Comparison of ENCODE assay signal across 8 cellular contexts in the genomic region with DNA sequence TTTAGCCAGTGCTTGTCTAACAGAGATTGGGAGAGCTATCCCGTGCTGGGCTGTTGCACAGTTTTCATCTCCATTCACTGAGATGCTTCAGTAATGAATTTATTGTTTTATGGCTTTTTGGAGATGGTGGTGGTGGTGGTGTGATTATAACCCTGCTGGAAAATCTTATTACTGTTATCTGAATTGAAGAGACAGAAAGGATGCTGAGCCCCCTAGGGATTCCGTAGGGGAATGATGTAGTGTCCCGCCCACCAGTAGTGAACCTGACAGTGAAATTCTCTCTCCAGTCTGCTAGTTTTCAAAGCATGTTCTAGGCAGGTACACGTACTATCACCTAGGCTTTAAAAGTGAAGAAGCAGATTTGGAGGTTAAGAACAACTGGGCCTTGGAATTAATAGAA. TPM values are rescaled to one million over a fixed set of nuclear protein-coding genes. Genes with fewer than 3 reads are reported as not detected.
DNase-seq lines count a peak whose midpoint lies in the region; ATAC-seq lines count a peak whose summit lies in the region.

No MANE protein-coding gene starts in this region.

- H3K36me3 ChIP-seq in skeletal muscle satellite cell (ENCODE audit: insufficient read depth, low read length), result peaks cover 30% of the 10 kb centered on the region

- H3K4me1 ChIP-seq in skeletal muscle satellite cell (ENCODE audit: control insufficient read depth, insufficient read depth, low read length), result peaks cover 51% of the 10 kb centered on the region

- DNase-seq in NCI-H1694 treated with DMSO at 0.1 percent for 48 hours (lab: John Stamatoyannopoulos, UW) (peak; percentile 35), NCI-H1694 (lab: John Stamatoyannopoulos, UW) (no peak), RPMI7951 (ENCODE audit: low read depth) (peak; percentile 24), fibroblast of peridontal ligament (ENCODE audit: extremely low read depth) (peak; percentile 43), middle frontal gyrus (ENCODE audit: extremely low spot score, low spot score) (no peak), RPMI8226 (no peak)

- ATAC-seq in HG03378 (IDR thresholded peaks at IDR 0.05; ENCODE audit: unreplicated experiment), result no peak

- no peaks in the 10 kb centered on the region for H3K27me3 ChIP-seq in skeletal muscle satellite cell (ENCODE audit: control insufficient read depth, insufficient read depth, low read length)

- H3K4me3 ChIP-seq in skeletal muscle satellite cell (ENCODE audit: low read length), result peak overlapping the region; percentile 84

- peak overlapping the region; percentile 90 for H3K4me2 ChIP-seq in skeletal muscle satellite cell (ENCODE audit: low read length)

- no peaks in the 10 kb centered on the region for H3K9me3 ChIP-seq in skeletal muscle satellite cell (replicated peaks; ENCODE audit: low read length)

- H3K9ac ChIP-seq in skeletal muscle satellite cell (ENCODE audit: low read depth, low read length), result peak overlapping the region; percentile 97

RNA-seq across cellular contexts. Expression of gene RAI14, which starts 1.9 kb away (rescaled TPM):
- 31.3 and 36.8 TPM in 2 replicates for total RNA-seq in RPMI7951 (2014; rRNA removed; shearing (Covaris generic))
- 150 and 176 TPM in 2 replicates for total RNA-seq in skeletal muscle satellite cell (2012; rRNA removed)

Comparison
In these comparisons a context has a peak if more than half of its experiments do, and no peak if none do; other contexts are left out.
1. DNase-seq: peak in NCI-H1694 treated with DMSO at 0.1 percent for 48 hours (single experiment), RPMI7951 (single experiment) and fibroblast of peridontal ligament (single experiment); none in NCI-H1694 (single experiment), middle frontal gyrus (single experiment) and RPMI8226 (single experiment).